In the genomic region with DNA sequence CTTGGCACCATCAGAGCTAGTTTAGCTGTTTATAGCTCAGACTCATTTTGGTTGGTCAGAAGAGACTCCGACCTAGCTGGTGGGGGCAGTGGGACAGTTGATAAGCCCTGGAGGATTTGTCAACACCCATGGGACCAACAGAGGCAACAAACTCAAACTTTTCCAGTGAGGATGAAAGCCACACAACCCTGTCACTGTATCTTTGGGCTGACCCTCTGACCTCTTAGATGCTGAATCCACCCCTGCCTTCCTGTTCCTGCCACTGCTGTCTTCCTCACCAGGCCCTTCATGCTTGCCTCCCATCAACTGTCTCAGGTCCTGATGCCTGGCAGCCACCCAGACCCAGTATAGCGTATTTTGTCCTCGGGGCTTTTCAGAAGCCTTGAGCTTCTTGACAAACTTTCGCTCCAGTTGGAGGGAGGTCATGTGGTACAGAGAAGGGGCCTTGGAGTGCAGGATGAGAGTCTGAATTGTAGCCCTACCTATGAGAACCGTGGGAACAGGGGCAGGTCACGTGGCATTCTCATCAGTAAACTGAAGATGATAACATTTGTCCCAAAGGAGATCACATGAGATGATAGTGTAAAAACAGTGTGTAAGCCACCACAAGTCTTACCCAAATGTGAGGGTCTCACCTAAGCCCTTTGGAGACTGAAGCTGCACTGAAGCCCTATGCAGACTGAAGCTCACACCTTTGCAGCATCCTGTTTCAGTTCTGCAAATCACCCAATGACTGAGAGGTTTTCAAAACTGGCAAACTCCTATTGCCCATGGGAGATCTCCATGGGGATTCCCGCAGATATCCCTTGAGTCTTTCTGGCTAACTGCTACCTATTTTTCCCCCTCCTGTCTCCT, we compare ENCODE assay signal across 11 cellular contexts.
DNase-seq lines count a peak whose midpoint lies in the region; ATAC-seq, FAIRE-seq and TF ChIP-seq lines count a peak whose summit lies in the region.
"Had no signal": no experiment of that assay in that cellular context is flagged by ENCODE, and none has a peak within 500 bp of the region (broad histone marks: within the 10 kb centered on the region; RNA-seq: fewer than 3 reads in every experiment).

No MANE protein-coding gene starts in this region.

- H3K27ac Mint-ChIP-seq in WTC11 = no peak overlapping the region
- H3K27ac Mint-ChIP-seq: activated T-cell treated with anti-CD3 and anti-CD28 coated beads, Interleukin-2, amount 50 U/mL, for 72 hours had no signal

- no peaks in the 10 kb centered on the region for H3K79me2 ChIP-seq in OCI-LY1 (ENCODE audit: insufficient read depth, low read length)

- 74 to 79% (median 75%) methylated on average over 7 of the region's 7 CpGs for WGBS in small intestine, 3 donors

- no peaks in the 10 kb centered on the region for H3K36me3 Mint-ChIP-seq in WTC11

- no peak overlapping the region for H3K4me3 Mint-ChIP-seq in WTC11
- H3K4me3 Mint-ChIP-seq: activated T-cell treated with anti-CD3 and anti-CD28 coated beads, Interleukin-2, amount 50 U/mL, for 72 hours had no signal

- no peak for DNase-seq in GM18507 (ENCODE audit: extremely low spot score, insufficient read length, low read depth)
- no peak for DNase-seq in D721Med (ENCODE audit: insufficient read length, low spot score)
- DNase-seq in 8988T = no peak
- DNase-seq in WTC11 (ENCODE audit: low spot score) = no peak
- DNase-seq in small intestine = no peak
- DNase-seq: activated T-cell treated with anti-CD3 and anti-CD28 coated beads, Interleukin-2, amount 50 U/mL, for 72 hours; caudate nucleus; GM23248 had no signal

- TF ChIP-seq CTCF in OCI-LY1 (IDR thresholded peaks at IDR 0.05; ENCODE audit: low read length) (no peak), D721Med (IDR thresholded peaks at IDR 0.05; ENCODE audit: insufficient read depth, missing control alignments) (no peak), WTC11 (IDR thresholded peaks at IDR 0.05) (no peak)

- FAIRE-seq in GM18507 (lab: Jason Lieb, UNC) = peak; percentile 96
- FAIRE-seq in D721Med (lab: Jason Lieb, UNC) = no peak
- FAIRE-seq in small intestine (lab: Jason Lieb, UNC) = no peak

- H3K27ac ChIP-seq in OCI-LY1 (ENCODE audit: low read depth, low read length, poor library complexity, severe bottlenecking) (peak overlapping the region; percentile 97), small intestine (ENCODE audit: low read depth in 1 of 2, low read length in 1 of 2) (no peak overlapping the region)
- H3K27ac ChIP-seq: GM23248 had no signal

- POLR2A ChIA-PET in WTC11 (lab: Charles Lee) = no interaction called here

- H2AFZ ChIP-seq in OCI-LY1 (ENCODE audit: low read length) = no peak overlapping the region
- H2AFZ ChIP-seq: GM23248 had no signal

- no peaks in the 10 kb centered on the region for H3K27me3 Mint-ChIP-seq in WTC11 (ENCODE audit: low read depth)

- H3K36me3 ChIP-seq in OCI-LY1 (ENCODE audit: insufficient read depth, low read length) = no peaks in the 10 kb centered on the region
- H3K36me3 ChIP-seq in small intestine (ENCODE audit: control insufficient read depth in 2 of 2, insufficient read depth in 2 of 2, low read length in 2 of 2) = no peaks in the 10 kb centered on the region

- H3F3A ChIP-seq in OCI-LY1 (ENCODE audit: insufficient read depth, low read length) = no peaks in the 10 kb centered on the region

- CTCF ChIA-PET in WTC11 (lab: Charles Lee) = no interaction called here

- H3K4me2 ChIP-seq in OCI-LY1 (ENCODE audit: low read length) = peak overlapping the region; percentile 67

- H3K9me3 ChIP-seq in OCI-LY1 (ENCODE audit: low read length) = no peaks in the 10 kb centered on the region
- H3K9me3 ChIP-seq in small intestine (ENCODE audit: control insufficient read depth, low read depth) = no peaks in the 10 kb centered on the region

- H3K4me1 ChIP-seq in OCI-LY1 (ENCODE audit: insufficient read depth, low read length, severe bottlenecking) = peaks cover 100% of the 10 kb centered on the region
- no peaks in the 10 kb centered on the region for H3K4me1 ChIP-seq in small intestine (ENCODE audit: control insufficient read depth in 2 of 2, insufficient read depth in 1 of 2, low read depth in 1 of 2, low read length in 1 of 2)

- H3K4me3 ChIP-seq in OCI-LY1 (ENCODE audit: low read depth, low read length, poor library complexity, severe bottlenecking) = peak overlapping the region; percentile 53
- no peak overlapping the region for H3K4me3 ChIP-seq in small intestine (ENCODE audit: low read depth in 1 of 2, low read length in 2 of 2)
- H3K4me3 ChIP-seq: GM23248 had no signal

- H4K20me1 ChIP-seq in OCI-LY1 (ENCODE audit: insufficient read depth, low read length) = no peaks in the 10 kb centered on the region

- H3K9me3 Mint-ChIP-seq in WTC11 = no peaks in the 10 kb centered on the region
- H3K9me3 Mint-ChIP-seq: activated T-cell treated with anti-CD3 and anti-CD28 coated beads, Interleukin-2, amount 50 U/mL, for 72 hours had no signal

- ATAC-seq in GM21360 (IDR thresholded peaks at IDR 0.05; ENCODE audit: unreplicated experiment) = peak; percentile 44
- ATAC-seq in HG03025 (IDR thresholded peaks at IDR 0.05; ENCODE audit: low FRiP score, unreplicated experiment) = peak; percentile 51
- no peak for ATAC-seq in WTC11
- ATAC-seq: activated T-cell treated with anti-CD3 and anti-CD28 coated beads, Interleukin-2, amount 50 U/mL, for 72 hours had no signal

- H3K9me2 ChIP-seq in OCI-LY1 (ENCODE audit: low read depth, low read length) = no peaks in the 10 kb centered on the region

- peaks cover 4% of the 10 kb centered on the region; the same call in 1 of the 2 replicates for H3K4me1 Mint-ChIP-seq in WTC11

- H3K9ac ChIP-seq in OCI-LY1 (ENCODE audit: low read length) = peak overlapping the region; percentile 55
- H3K9ac ChIP-seq: GM23248 had no signal

- H3K27me3 ChIP-seq in OCI-LY1 (ENCODE audit: insufficient read depth, low read length) (no peaks in the 10 kb centered on the region), small intestine (ENCODE audit: control insufficient read depth in 2 of 2, insufficient read depth in 2 of 2, low read length in 2 of 2) (no peaks in the 10 kb centered on the region)

TF ChIP-seq in WTC11, 78 proteins besides CTCF, POLR2A, EP300 and RAD21 (continues in another document):
- TF ChIP-seq ELF4 (CRISPR knock-in tag; IDR thresholded peaks at IDR 0.05; ENCODE audit: low read depth) = no peak
- TF ChIP-seq, protein P1, sequence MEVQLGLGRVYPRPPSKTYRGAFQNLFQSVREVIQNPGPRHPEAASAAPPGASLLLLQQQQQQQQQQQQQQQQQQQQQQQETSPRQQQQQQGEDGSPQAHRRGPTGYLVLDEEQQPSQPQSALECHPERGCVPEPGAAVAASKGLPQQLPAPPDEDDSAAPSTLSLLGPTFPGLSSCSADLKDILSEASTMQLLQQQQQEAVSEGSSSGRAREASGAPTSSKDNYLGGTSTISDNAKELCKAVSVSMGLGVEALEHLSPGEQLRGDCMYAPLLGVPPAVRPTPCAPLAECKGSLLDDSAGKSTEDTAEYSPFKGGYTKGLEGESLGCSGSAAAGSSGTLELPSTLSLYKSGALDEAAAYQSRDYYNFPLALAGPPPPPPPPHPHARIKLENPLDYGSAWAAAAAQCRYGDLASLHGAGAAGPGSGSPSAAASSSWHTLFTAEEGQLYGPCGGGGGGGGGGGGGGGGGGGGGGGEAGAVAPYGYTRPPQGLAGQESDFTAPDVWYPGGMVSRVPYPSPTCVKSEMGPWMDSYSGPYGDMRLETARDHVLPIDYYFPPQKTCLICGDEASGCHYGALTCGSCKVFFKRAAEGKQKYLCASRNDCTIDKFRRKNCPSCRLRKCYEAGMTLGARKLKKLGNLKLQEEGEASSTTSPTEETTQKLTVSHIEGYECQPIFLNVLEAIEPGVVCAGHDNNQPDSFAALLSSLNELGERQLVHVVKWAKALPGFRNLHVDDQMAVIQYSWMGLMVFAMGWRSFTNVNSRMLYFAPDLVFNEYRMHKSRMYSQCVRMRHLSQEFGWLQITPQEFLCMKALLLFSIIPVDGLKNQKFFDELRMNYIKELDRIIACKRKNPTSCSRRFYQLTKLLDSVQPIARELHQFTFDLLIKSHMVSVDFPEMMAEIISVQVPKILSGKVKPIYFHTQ (CRISPR knock-in tag; IDR thresholded peaks at IDR 0.05) = no peak
- no peak for TF ChIP-seq JAZF1 (CRISPR knock-in tag; IDR thresholded peaks at IDR 0.05)
- TF ChIP-seq ERG (CRISPR knock-in tag; IDR thresholded peaks at IDR 0.05) = no peak
- TF ChIP-seq, protein P2, sequence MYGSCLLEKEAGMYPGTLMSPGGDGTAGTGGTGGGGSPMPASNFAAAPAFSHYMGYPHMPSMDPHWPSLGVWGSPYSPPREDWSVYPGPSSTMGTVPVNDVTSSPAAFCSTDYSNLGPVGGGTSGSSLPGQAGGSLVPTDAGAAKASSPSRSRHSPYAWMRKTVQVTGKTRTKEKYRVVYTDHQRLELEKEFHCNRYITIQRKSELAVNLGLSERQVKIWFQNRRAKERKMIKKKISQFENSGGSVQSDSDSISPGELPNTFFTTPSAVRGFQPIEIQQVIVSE (CRISPR knock-in tag; IDR thresholded peaks at IDR 0.05; ENCODE audit: borderline replicate concordance) = no peak
- TF ChIP-seq TEAD1 (CRISPR knock-in tag; IDR thresholded peaks at IDR 0.05) = no peak
- no peak for TF ChIP-seq USF2 (CRISPR knock-in tag; IDR thresholded peaks at IDR 0.05)
